11 cellular contexts compared by ENCODE assay signal in genomic region chr2:6526093-6526824, GRCh38.
DNase-seq lines count a peak whose midpoint lies in the region; ATAC-seq, FAIRE-seq and TF ChIP-seq lines count a peak whose summit lies in the region.
"Had no signal": no experiment of that assay in that cellular context is flagged by ENCODE, and none has a peak within 500 bp of the region (broad histone marks: within the 10 kb centered on the region; RNA-seq: fewer than 3 reads in every experiment).

No MANE protein-coding gene starts in this region.

- H3K36me3 Mint-ChIP-seq in stimulated activated effector memory CD8-positive, alpha-beta T cell treated with anti-CD3 and anti-CD28 coated beads, Interleukin-12 subunit alpha, Interleukin-12 subunit beta, amount 100 ng/mL, for 72 hours, result no peaks in the 10 kb centered on the region
- H3K36me3 Mint-ChIP-seq: stimulated activated naive B cell treated with anti-CD40 and anti-IgM and Interleukin-4, amounts not matched to agents 10 μg/mL and 1 μg/mL and 100 μg/mL, for 72 hours had no signal

- H3K4me1 Mint-ChIP-seq in stimulated activated effector memory CD8-positive, alpha-beta T cell treated with anti-CD3 and anti-CD28 coated beads, Interleukin-12 subunit alpha, Interleukin-12 subunit beta, amount 100 ng/mL, for 72 hours, result no peaks in the 10 kb centered on the region
- H3K4me1 Mint-ChIP-seq: stimulated activated naive B cell treated with anti-CD40 and anti-IgM and Interleukin-4, amounts not matched to agents 10 μg/mL and 1 μg/mL and 100 μg/mL, for 72 hours had no signal

- no peak overlapping the region for H3K4me3 Mint-ChIP-seq in stimulated activated effector memory CD8-positive, alpha-beta T cell treated with anti-CD3 and anti-CD28 coated beads, Interleukin-12 subunit alpha, Interleukin-12 subunit beta, amount 100 ng/mL, for 72 hours
- H3K4me3 Mint-ChIP-seq: stimulated activated naive B cell treated with anti-CD40 and anti-IgM and Interleukin-4, amounts not matched to agents 10 μg/mL and 1 μg/mL and 100 μg/mL, for 72 hours had no signal

- no peak for FAIRE-seq in frontal cortex (lab: Jason Lieb, UNC)

- peaks cover 2% of the 10 kb centered on the region for H3K9me3 Mint-ChIP-seq in stimulated activated effector memory CD8-positive, alpha-beta T cell treated with anti-CD3 and anti-CD28 coated beads, Interleukin-12 subunit alpha, Interleukin-12 subunit beta, amount 100 ng/mL, for 72 hours
- H3K9me3 Mint-ChIP-seq: stimulated activated naive B cell treated with anti-CD40 and anti-IgM and Interleukin-4, amounts not matched to agents 10 μg/mL and 1 μg/mL and 100 μg/mL, for 72 hours had no signal

- H3K27ac Mint-ChIP-seq in stimulated activated effector memory CD8-positive, alpha-beta T cell treated with anti-CD3 and anti-CD28 coated beads, Interleukin-12 subunit alpha, Interleukin-12 subunit beta, amount 100 ng/mL, for 72 hours, result no peak overlapping the region
- H3K27ac Mint-ChIP-seq: stimulated activated naive B cell treated with anti-CD40 and anti-IgM and Interleukin-4, amounts not matched to agents 10 μg/mL and 1 μg/mL and 100 μg/mL, for 72 hours had no signal

- no peak for ATAC-seq in GM21576 (IDR thresholded peaks at IDR 0.05; ENCODE audit: unreplicated experiment)
- no peak for ATAC-seq in stimulated activated effector memory CD8-positive, alpha-beta T cell treated with anti-CD3 and anti-CD28 coated beads, Interleukin-12 subunit alpha, Interleukin-12 subunit beta, amount 100 ng/mL, for 72 hours
- ATAC-seq: stimulated activated naive B cell treated with anti-CD40 and anti-IgM and Interleukin-4, amounts not matched to agents 10 μg/mL and 1 μg/mL and 100 μg/mL, for 72 hours had no signal

- peak; percentile 29 for DNase-seq in A172 (ENCODE audit: low spot score)
- peak; percentile 7 for DNase-seq in H4 (ENCODE audit: low spot score)
- peak; percentile 60 for DNase-seq in NCI-H510A (lab: John Stamatoyannopoulos, UW)
- DNase-seq in epithelial cell of proximal tubule (ENCODE audit: low read depth), result no peak
- no peak for DNase-seq in AML-193 (lab: John Stamatoyannopoulos, UW)
- DNase-seq in stimulated activated effector memory CD8-positive, alpha-beta T cell treated with anti-CD3 and anti-CD28 coated beads, Interleukin-12 subunit alpha, Interleukin-12 subunit beta, amount 100 ng/mL, for 72 hours (ENCODE audit: low spot score in 2 of 2), result no peak
- no peak for DNase-seq in frontal cortex (ENCODE audit: low spot score in 2 of 2)
- DNase-seq: activated CD8-positive, alpha-beta memory T cell treated with anti-CD3 and anti-CD28 coated beads, Interleukin-2, amount 50 U/mL, for 4 hours; erythroblast; stimulated activated naive B cell treated with anti-CD40 and anti-IgM and Interleukin-4, amounts not matched to agents 10 μg/mL and 1 μg/mL and 100 μg/mL, for 72 hours had no signal

- no peak overlapping the region for H3K4me3 ChIP-seq in epithelial cell of proximal tubule (ENCODE audit: low read depth, low read length)

- TF ChIP-seq CTCF in epithelial cell of proximal tubule (conservative IDR thresholded peaks at IDR 0.05; ENCODE audit: low read depth, low read length), result peak; percentile 58

Comparison
In these comparisons a context has a peak if more than half of its experiments do, and no peak if none do; other contexts are left out.
1. DNase-seq: peak in A172 (single experiment), H4 (single experiment) and NCI-H510A (single experiment); none in epithelial cell of proximal tubule (single experiment), AML-193 (0 of 2), stimulated activated effector memory CD8-positive, alpha-beta T cell treated with anti-CD3 and anti-CD28 coated beads, Interleukin-12 subunit alpha, Interleukin-12 subunit beta, amount 100 ng/mL, for 72 hours (0 of 2) and frontal cortex (0 of 2).